ENCODE assay signal across 9 cellular contexts in the genomic region with DNA sequence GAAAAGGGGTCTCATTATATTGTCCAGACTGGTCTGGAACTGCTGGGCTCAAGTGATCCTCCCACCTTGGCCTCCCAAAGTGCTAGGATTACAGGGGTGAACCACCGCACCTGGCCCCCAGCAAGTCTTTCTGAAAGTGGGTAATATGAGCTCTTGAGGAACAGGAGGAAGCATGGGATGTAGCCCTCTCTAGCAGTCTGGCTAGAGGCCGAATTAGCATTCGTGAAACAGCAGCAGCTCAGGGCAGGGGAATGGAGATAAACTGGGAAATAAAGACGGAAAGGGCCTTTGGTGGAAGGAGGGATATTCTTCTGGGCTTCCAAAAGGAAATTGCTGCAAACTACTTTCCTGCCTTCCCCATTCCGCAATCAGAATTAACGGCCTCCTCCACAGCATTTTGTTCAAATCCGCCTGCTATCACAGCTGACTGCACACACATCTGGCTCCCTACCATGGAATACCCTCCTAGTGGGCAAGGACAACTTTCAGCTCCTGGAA. TPM values are rescaled to one million over a fixed set of nuclear protein-coding genes. Genes with fewer than 3 reads are reported as not detected.
DNase-seq lines count a peak whose midpoint lies in the region; ATAC-seq and TF ChIP-seq lines count a peak whose summit lies in the region.
"Had no signal": no experiment of that assay in that cellular context is flagged by ENCODE, and none has a peak within 500 bp of the region (broad histone marks: within the 10 kb centered on the region; RNA-seq: fewer than 3 reads in every experiment).

No MANE protein-coding gene starts in this region.

- peak overlapping the region; percentile 52 to 95 (median 84) for H3K27ac Mint-ChIP-seq in CD8-positive, alpha-beta memory T cell

- no peak for TF ChIP-seq CTCF in adrenal gland (IDR thresholded peaks at IDR 0.05)
- TF ChIP-seq CTCF in lung (IDR thresholded peaks at IDR 0.05; ENCODE audit: control extremely low read depth, extremely low read depth) = no peak

- no peaks in the 10 kb centered on the region for H3K9me3 Mint-ChIP-seq in CD8-positive, alpha-beta memory T cell

- DNase-seq in CD8-positive, alpha-beta memory T cell = no peak
- no peak for DNase-seq in adrenal gland
- DNase-seq in lung (ENCODE audit: low spot score) = no peak
- DNase-seq in epidermal melanocyte (ENCODE audit: insufficient read length, low spot score) = no peak
- DNase-seq in Ammon's horn (ENCODE audit: low spot score) = no peak
- no peak for DNase-seq in NCI-H128 (lab: John Stamatoyannopoulos, UW; ENCODE audit: unreplicated experiment)
- DNase-seq: NCI-H1930 had no signal

- 57 to 76% (median 63%) methylated on average over 7 of the region's 7 CpGs for WGBS in adrenal gland, 4 donors
- WGBS in lung, 2 donors = 34 to 54% methylated on average over 7 of the region's 7 CpGs

- H3K36me3 ChIP-seq in ACC112 (ENCODE audit: insufficient read depth, low read length) (no peaks in the 10 kb centered on the region), adrenal gland (replicated peaks in 1 of 2) (no peaks in the 10 kb centered on the region), lung (ENCODE audit: control insufficient read depth in 2 of 2, insufficient read depth in 2 of 2, low read length in 2 of 2) (no peaks in the 10 kb centered on the region)
- H3K36me3 ChIP-seq in CD8-positive, alpha-beta memory T cell (ENCODE audit: insufficient read depth, low read length) = no peaks in the 10 kb centered on the region

- H3K4me3 ChIP-seq in ACC112 (ENCODE audit: low read depth, low read length) = peak overlapping the region; percentile 67; the same call in 1 of the 2 replicates
- peak overlapping the region; percentile 52 for H3K4me3 ChIP-seq in CD8-positive, alpha-beta memory T cell (ENCODE audit: low read length)
- H3K4me3 ChIP-seq in adrenal gland = no peak overlapping the region
- H3K4me3 ChIP-seq in lung = no peak overlapping the region

- H2AFZ ChIP-seq in ACC112 (ENCODE audit: low read length, unreplicated experiment) = no peak overlapping the region

- no peak for TF ChIP-seq POLR2A in adrenal gland (IDR thresholded peaks at IDR 0.05)

- no peak for ATAC-seq in lung (ENCODE audit: insufficient read depth, low FRiP score)
- ATAC-seq in GM21526 (IDR thresholded peaks at IDR 0.05; ENCODE audit: low FRiP score, unreplicated experiment) = no peak

- peaks cover 0 to 1% (median 0%) of the 10 kb centered on the region in 3 donors for H3K36me3 Mint-ChIP-seq in CD8-positive, alpha-beta memory T cell

- CTCF ChIA-PET in CD8-positive, alpha-beta memory T cell (lab: Charles Lee) = no interaction called here

- H3K27ac ChIP-seq in ACC112 (ENCODE audit: low read depth, low read length) (no peak overlapping the region), adrenal gland (peak overlapping the region in 3 of 5 donors; percentile 1 to 51 (median 2)), lung (ENCODE audit: low read depth in 1 of 2, low read length in 1 of 2) (peak overlapping the region; percentile 36 to 64)
- H3K27ac ChIP-seq in CD8-positive, alpha-beta memory T cell (ENCODE audit: low read depth, low read length) = peak overlapping the region; percentile 39

- H3K27me3 ChIP-seq in ACC112 (ENCODE audit: insufficient read depth, low read length) (no peaks in the 10 kb centered on the region), adrenal gland (no peaks in the 10 kb centered on the region), lung (ENCODE audit: control insufficient read depth, insufficient read depth) (no peaks in the 10 kb centered on the region)
- H3K27me3 ChIP-seq in CD8-positive, alpha-beta memory T cell (ENCODE audit: insufficient read depth, low read length, poor library complexity, severe bottlenecking) = no peaks in the 10 kb centered on the region

- peak overlapping the region in 6 of 7 donors; percentile 23 to 84 (median 76) for H3K4me3 Mint-ChIP-seq in CD8-positive, alpha-beta memory T cell

- peaks cover 9% of the 10 kb centered on the region for H3K4me1 ChIP-seq in ACC112 (ENCODE audit: control insufficient read depth, insufficient read depth, low read length, unreplicated experiment)
- H3K4me1 ChIP-seq in CD8-positive, alpha-beta memory T cell (ENCODE audit: insufficient read depth, low read length) = peaks cover 18% of the 10 kb centered on the region
- H3K4me1 ChIP-seq in adrenal gland (replicated peaks in 1 of 2) = peaks cover 14 to 22% of the 10 kb centered on the region in 2 donors
- peaks cover 7 to 15% of the 10 kb centered on the region in 2 donors for H3K4me1 ChIP-seq in lung (ENCODE audit: control insufficient read depth in 2 of 2, insufficient read depth in 2 of 2, low read length in 2 of 2)

- H3K9me3 ChIP-seq in CD8-positive, alpha-beta memory T cell (ENCODE audit: low read length) = no peaks in the 10 kb centered on the region
- H3K9me3 ChIP-seq in adrenal gland (replicated peaks in 1 of 3) (no peaks in the 10 kb centered on the region), lung (ENCODE audit: control insufficient read depth in 2 of 2, insufficient read depth in 1 of 2, low read length in 1 of 2) (peaks cover 0 to 3% of the 10 kb centered on the region in 2 donors)

- peaks cover 0 to 5% of the 10 kb centered on the region in 2 donors for H3K27me3 Mint-ChIP-seq in CD8-positive, alpha-beta memory T cell

- H3K4me1 Mint-ChIP-seq in CD8-positive, alpha-beta memory T cell = peaks cover 38 to 56% (median 39%) of the 10 kb centered on the region in 3 donors

- peaks cover 36% of the 10 kb centered on the region for H3K79me2 ChIP-seq in ACC112 (ENCODE audit: control insufficient read depth, insufficient read depth, low read length, unreplicated experiment)

- POLR2A ChIA-PET in CD8-positive, alpha-beta memory T cell (lab: Charles Lee) = interaction anchor here (0.9 kb wide), 1 partner anchor 20 kb away, joined by 3 read pairs; no protein-coding TSS in a partner anchor

- intact Hi-C loops in adrenal gland (cut with DNase I) = no loop called here

RNA-seq across cellular contexts. Expression of gene MICAL3, which starts 44.3 kb away (rescaled TPM):
- total RNA-seq in CD8-positive, alpha-beta memory T cell = 10 to 100 TPM; 51.7 to 51.9 TPM
- 1.7 TPM for polyA plus RNA-seq in CD8-positive, alpha-beta memory T cell
- total RNA-seq in adrenal gland (10 to 100 TPM; 26.4 to 82.6 (median 43.8) TPM), lung (10 to 100 TPM; 24.6 to 30.7 TPM)
- polyA plus RNA-seq in adrenal gland (10 to 100 TPM; 10.9 to 36.0 (median 17.1) TPM), lung (1 to 10 TPM; 4.4 to 6.2 TPM)

Comparison
In these comparisons a context has a peak if more than half of its experiments do, and no peak if none do; other contexts are left out.
1. H3K4me3 ChIP-seq: peak in ACC112 (single experiment) and CD8-positive, alpha-beta memory T cell (single experiment); none in adrenal gland (0 of 4) and lung (single experiment).